30 cellular contexts compared by ENCODE assay signal in the genomic region with DNA sequence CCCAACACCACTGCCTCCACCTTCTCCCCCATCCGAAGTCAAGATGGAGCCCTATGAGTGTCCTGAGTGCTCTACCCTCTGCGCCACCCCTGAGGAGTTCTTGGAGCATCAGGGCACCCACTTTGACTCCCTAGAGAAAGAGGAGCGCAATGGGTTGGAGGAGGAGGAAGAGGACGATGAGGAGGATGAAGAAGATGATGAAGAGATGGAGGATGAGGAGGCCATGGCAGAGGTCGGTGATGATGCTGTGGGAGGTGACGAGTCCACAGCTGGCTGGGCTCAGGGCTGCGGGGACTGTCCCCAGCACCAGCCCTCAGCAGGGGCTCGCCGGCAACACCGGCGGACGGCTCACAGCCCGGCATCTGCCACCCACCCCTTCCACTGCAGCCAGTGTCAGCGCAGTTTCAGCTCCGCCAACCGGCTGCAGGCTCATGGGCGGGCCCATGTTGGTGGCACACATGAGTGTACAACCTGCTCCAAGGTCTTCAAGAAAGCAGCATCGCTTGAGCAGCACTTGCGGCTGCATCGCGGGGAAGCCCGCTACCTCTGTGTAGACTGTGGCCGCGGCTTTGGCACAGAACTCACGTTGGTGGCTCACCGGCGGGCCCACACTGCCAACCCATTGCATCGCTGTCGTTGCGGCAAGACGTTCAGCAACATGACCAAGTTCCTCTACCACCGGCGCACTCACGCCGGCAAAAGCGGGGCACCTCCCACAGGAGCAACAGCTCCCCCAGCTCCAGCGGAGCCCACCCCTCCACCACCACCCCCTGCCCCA.
"Had no signal": no experiment of that assay in that cellular context is flagged by ENCODE, and none has a peak within 500 bp of the region (broad histone marks: within the 10 kb centered on the region; RNA-seq: fewer than 3 reads in every experiment).

No MANE protein-coding gene starts in this region.

- ATAC-seq: activated naive CD8-positive, alpha-beta T cell treated with anti-CD3 and anti-CD28 coated beads, Interleukin-2, amount 50 U/mL, for 24 hours; foreskin keratinocyte; left ventricle myocardium superior; mucosa of descending colon; natural killer cell treated with Interleukin-12 subunit alpha and Interleukin-12 subunit beta and Interleukin-15 and Interleukin-18, amount 100 ng/mL, for 72 hours; stimulated activated effector memory CD8-positive, alpha-beta T cell treated with anti-CD3 and anti-CD28 coated beads, Interleukin-12 subunit alpha, Interleukin-12 subunit beta, amount 100 ng/mL, for 72 hours; stimulated activated naive CD8-positive, alpha-beta T cell treated with anti-CD3 and anti-CD28 coated beads, Interleukin-15, amount 100 ng/mL, for 72 hours; upper lobe of right lung had no signal

- H3K36me3 ChIP-seq: ovary had no signal

- H3K9me3 Mint-ChIP-seq: activated naive CD4-positive, alpha-beta T cell treated with anti-CD3 and anti-CD28 coated beads, Interleukin-2, amount 50 U/mL, for 24 hours; activated naive CD8-positive, alpha-beta T cell treated with anti-CD3 and anti-CD28 coated beads, Interleukin-2, amount 50 U/mL, for 24 hours; activated T-helper 1 cell treated with anti-CD3 and anti-CD28 coated beads, Interleukin-12 subunit alpha, Interleukin-12 subunit beta, Interleukin-2, Interleukin-4 antibody, amounts not matched to agents 30 ng/mL and 10 ng/mL and 1 ng/mL, durations not matched to agents 14 hours and 24 hours and 36 hours; natural killer cell treated with Interleukin-12 subunit alpha and Interleukin-12 subunit beta and Interleukin-15 and Interleukin-18, amount 100 ng/mL, for 72 hours; stimulated activated effector memory CD8-positive, alpha-beta T cell treated with anti-CD3 and anti-CD28 coated beads, Interleukin-12 subunit alpha, Interleukin-12 subunit beta, amount 100 ng/mL, for 72 hours; stimulated activated naive CD8-positive, alpha-beta T cell treated with anti-CD3 and anti-CD28 coated beads, Interleukin-15, amount 100 ng/mL, for 72 hours had no signal

- H3K27ac ChIP-seq: breast epithelium, esophagus muscularis mucosa, foreskin keratinocyte, neutrophil, ovary, sigmoid colon, thyroid gland, upper lobe of right lung, VCaP had no signal

- H3K4me3 ChIP-seq: breast epithelium, esophagus muscularis mucosa, mucosa of descending colon, ovary, sigmoid colon, thyroid gland, upper lobe of right lung had no signal

- H3K9me3 ChIP-seq: breast epithelium, esophagus muscularis mucosa, mucosa of descending colon, neutrophil, ovary, sigmoid colon, thyroid gland, upper lobe of right lung had no signal

- H3K27ac Mint-ChIP-seq: activated naive CD4-positive, alpha-beta T cell treated with anti-CD3 and anti-CD28 coated beads, Interleukin-2, amount 50 U/mL, for 24 hours; activated naive CD8-positive, alpha-beta T cell treated with anti-CD3 and anti-CD28 coated beads, Interleukin-2, amount 50 U/mL, for 24 hours; activated T-helper 1 cell treated with anti-CD3 and anti-CD28 coated beads, Interleukin-12 subunit alpha, Interleukin-12 subunit beta, Interleukin-2, Interleukin-4 antibody, amounts not matched to agents 30 ng/mL and 10 ng/mL and 1 ng/mL, durations not matched to agents 14 hours and 24 hours and 36 hours; natural killer cell treated with Interleukin-12 subunit alpha and Interleukin-12 subunit beta and Interleukin-15 and Interleukin-18, amount 100 ng/mL, for 72 hours; progenitor cell of endocrine pancreas; stimulated activated effector memory CD8-positive, alpha-beta T cell treated with anti-CD3 and anti-CD28 coated beads, Interleukin-12 subunit alpha, Interleukin-12 subunit beta, amount 100 ng/mL, for 72 hours; stimulated activated naive CD8-positive, alpha-beta T cell treated with anti-CD3 and anti-CD28 coated beads, Interleukin-15, amount 100 ng/mL, for 72 hours had no signal

- H3K27me3 ChIP-seq: breast epithelium, esophagus muscularis mucosa, foreskin keratinocyte, neutrophil, ovary, sigmoid colon, thyroid gland, upper lobe of right lung had no signal

- H3K4me3 Mint-ChIP-seq: activated naive CD4-positive, alpha-beta T cell treated with anti-CD3 and anti-CD28 coated beads, Interleukin-2, amount 50 U/mL, for 24 hours; activated naive CD8-positive, alpha-beta T cell treated with anti-CD3 and anti-CD28 coated beads, Interleukin-2, amount 50 U/mL, for 24 hours; activated T-helper 1 cell treated with anti-CD3 and anti-CD28 coated beads, Interleukin-12 subunit alpha, Interleukin-12 subunit beta, Interleukin-2, Interleukin-4 antibody, amounts not matched to agents 30 ng/mL and 10 ng/mL and 1 ng/mL, durations not matched to agents 14 hours and 24 hours and 36 hours; natural killer cell treated with Interleukin-12 subunit alpha and Interleukin-12 subunit beta and Interleukin-15 and Interleukin-18, amount 100 ng/mL, for 72 hours; stimulated activated effector memory CD8-positive, alpha-beta T cell treated with anti-CD3 and anti-CD28 coated beads, Interleukin-12 subunit alpha, Interleukin-12 subunit beta, amount 100 ng/mL, for 72 hours; stimulated activated naive CD8-positive, alpha-beta T cell treated with anti-CD3 and anti-CD28 coated beads, Interleukin-15, amount 100 ng/mL, for 72 hours had no signal

- H3K4me1 ChIP-seq: foreskin keratinocyte had no signal

- DNase-seq: activated CD4-positive, alpha-beta T cell treated with anti-CD3 and anti-CD28 coated beads for 4 hours; activated CD4-positive, alpha-beta T cell treated with anti-CD3 and anti-CD28 coated beads, Interleukin-2, amount 50 U/mL, for 4 hours; activated CD8-positive, alpha-beta memory T cell treated with anti-CD3 and anti-CD28 coated beads, Interleukin-2, amount 50 U/mL, for 4 hours; activated effector memory CD4-positive, alpha-beta T cell treated with anti-CD3 and anti-CD28 coated beads, Interleukin-2, amount 50 U/mL, for 16 hours; activated naive CD8-positive, alpha-beta T cell treated with anti-CD3 and anti-CD28 coated beads, Interleukin-2, amount 50 U/mL, for 24 hours; activated T-cell treated with anti-CD3 and anti-CD28 coated beads, Interleukin-2, amount 50 U/mL, for 1 hour; amygdala; central memory CD4-positive, alpha-beta T cell; foreskin keratinocyte; left ventricle myocardium superior; mucosa of descending colon; ovary; sigmoid colon; small intestine; stimulated activated CD4-positive, alpha-beta T cell treated with anti-CD3 and anti-CD28 coated beads, Interleukin-4, amount 100 ng/mL, for 24 hours; stimulated activated naive CD8-positive, alpha-beta T cell treated with anti-CD3 and anti-CD28 coated beads, Interleukin-15, amount 100 ng/mL, for 72 hours; T-helper 9 cell; thyroid gland; upper lobe of right lung had no signal

- H3K27me3 Mint-ChIP-seq: activated naive CD4-positive, alpha-beta T cell treated with anti-CD3 and anti-CD28 coated beads, Interleukin-2, amount 50 U/mL, for 24 hours; activated naive CD8-positive, alpha-beta T cell treated with anti-CD3 and anti-CD28 coated beads, Interleukin-2, amount 50 U/mL, for 24 hours; natural killer cell treated with Interleukin-12 subunit alpha and Interleukin-12 subunit beta and Interleukin-15 and Interleukin-18, amount 100 ng/mL, for 72 hours; progenitor cell of endocrine pancreas; stimulated activated naive CD8-positive, alpha-beta T cell treated with anti-CD3 and anti-CD28 coated beads, Interleukin-15, amount 100 ng/mL, for 72 hours had no signal

- FAIRE-seq: islet of Langerhans, small intestine, TTC549 had no signal
